Comparison of ENCODE assay signal across 9 cellular contexts in the genomic region with DNA sequence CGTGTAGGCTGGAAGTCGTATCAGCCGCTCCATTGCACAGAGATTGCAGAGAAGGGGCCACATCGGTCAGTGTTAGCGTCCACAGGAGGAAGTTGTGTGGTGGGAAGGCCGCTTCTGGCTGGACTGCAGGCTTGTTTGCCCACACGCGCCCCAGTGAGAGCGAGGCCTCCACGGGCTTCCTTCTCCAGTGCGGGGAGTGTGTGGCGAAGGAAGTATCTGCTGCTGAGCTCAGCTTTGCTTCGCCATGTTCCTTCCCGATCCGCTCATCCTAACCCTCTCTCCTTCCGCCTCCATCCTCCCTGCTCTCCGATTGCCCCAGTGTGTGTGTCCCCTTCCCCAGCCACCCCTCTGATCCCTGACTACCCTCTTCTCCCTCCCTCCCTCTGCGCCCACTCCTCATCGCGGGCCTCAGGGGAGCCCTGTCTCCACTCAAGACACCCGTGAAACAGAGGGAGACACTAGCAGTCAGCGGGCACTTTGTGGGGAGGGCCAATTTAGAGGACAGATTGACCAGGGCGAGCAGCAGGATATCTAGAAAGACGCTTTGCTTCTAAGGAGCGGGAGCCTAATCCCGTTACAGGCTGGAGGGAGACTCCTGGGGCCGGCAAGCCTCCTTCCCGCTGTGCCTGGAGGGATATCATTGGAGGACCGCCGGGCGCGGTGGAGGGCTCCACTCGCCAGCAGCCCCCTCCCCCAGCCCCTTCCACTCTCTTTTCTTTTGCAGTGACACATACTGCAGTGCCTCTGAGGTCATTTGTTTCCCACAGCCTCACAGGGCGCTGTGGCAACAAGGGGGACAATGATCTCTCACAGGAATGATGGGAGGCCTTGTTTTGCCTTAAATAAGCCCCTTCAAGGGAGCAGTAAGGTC.
DNase-seq lines count a peak whose midpoint lies in the region; ATAC-seq, FAIRE-seq and TF ChIP-seq lines count a peak whose summit lies in the region.
"Had no signal": no experiment of that assay in that cellular context is flagged by ENCODE, and none has a peak within 500 bp of the region (broad histone marks: within the 10 kb centered on the region; RNA-seq: fewer than 3 reads in every experiment).

No MANE protein-coding gene starts in this region.

- no peak for DNase-seq in Caco-2
- DNase-seq in astrocyte (ENCODE audit: low read depth): peak; percentile 81
- no peak for DNase-seq in iPS DF 6.9 (ENCODE audit: low read depth, low spot score)
- DNase-seq in posterior cingulate gyrus: peak in 6 of 10 donors; percentile 12 to 92 (median 40)
- DNase-seq in inferior parietal cortex (ENCODE audit: extremely low spot score): no peak
- no peak for DNase-seq in NCI-H187 (lab: John Stamatoyannopoulos, UW)

- peak overlapping the region; percentile 93 for H2AFZ ChIP-seq in astrocyte (ENCODE audit: low read depth, low read length)

- H3K4me3 ChIP-seq in Caco-2 (ENCODE audit: low read depth, low read length) (no peak overlapping the region), astrocyte (ENCODE audit: insufficient read depth, low read depth, low read length) (no peak overlapping the region), iPS DF 6.9 (ENCODE audit: low read length) (peak overlapping the region; percentile 26; the same call in 1 of the 2 replicates)

- H3K9me3 ChIP-seq in Caco-2: no peaks in the 10 kb centered on the region
- no peaks in the 10 kb centered on the region for H3K9me3 ChIP-seq in astrocyte (ENCODE audit: insufficient read depth, low read depth, low read length)
- no peaks in the 10 kb centered on the region for H3K9me3 ChIP-seq in iPS DF 6.9 (ENCODE audit: control insufficient read depth, insufficient read depth, low read length)

- no peak for FAIRE-seq in astrocyte (lab: Jason Lieb, UNC)

- peak overlapping the region; percentile 86 for H3K9ac ChIP-seq in astrocyte (ENCODE audit: low read length)

- BruUV-seq in Caco-2 (replicated peaks; lab: Mats Ljungman, UMichigan): no TSS peak

- H3K27ac ChIP-seq in astrocyte (ENCODE audit: low read depth, low read length) (peak overlapping the region; percentile 98), iPS DF 6.9 (ENCODE audit: low read length) (no peak overlapping the region)
- H3K27ac ChIP-seq: VCaP had no signal

- no peaks in the 10 kb centered on the region for H3K27me3 Mint-ChIP-seq in Caco-2 (ENCODE audit: insufficient read depth, unreplicated experiment)
- no peaks in the 10 kb centered on the region for H3K27me3 Mint-ChIP-seq in astrocyte (ENCODE audit: low read depth, unreplicated experiment)

- H3K27me3 ChIP-seq in Caco-2 (replicated peaks; ENCODE audit: control insufficient read depth, insufficient read depth, low read length): no peaks in the 10 kb centered on the region
- no peaks in the 10 kb centered on the region for H3K27me3 ChIP-seq in astrocyte (ENCODE audit: insufficient read depth, low read length)
- H3K27me3 ChIP-seq in iPS DF 6.9 (ENCODE audit: control insufficient read depth, insufficient read depth, low read length): no peaks in the 10 kb centered on the region

- H3K4me1 Mint-ChIP-seq in Caco-2 (ENCODE audit: low read depth, unreplicated experiment) (peaks cover 45% of the 10 kb centered on the region), astrocyte (ENCODE audit: low read depth, unreplicated experiment) (peaks cover 42% of the 10 kb centered on the region)

- H3K36me3 ChIP-seq in Caco-2 (ENCODE audit: control insufficient read depth, insufficient read depth, low read length) (no peaks in the 10 kb centered on the region), astrocyte (ENCODE audit: insufficient read depth, low read length) (no peaks in the 10 kb centered on the region), iPS DF 6.9 (ENCODE audit: control insufficient read depth, insufficient read depth, low read length) (no peaks in the 10 kb centered on the region)

- H3K9me3 Mint-ChIP-seq in Caco-2 (ENCODE audit: unreplicated experiment) (no peaks in the 10 kb centered on the region), astrocyte (ENCODE audit: unreplicated experiment) (peaks cover 3% of the 10 kb centered on the region)

- no peaks in the 10 kb centered on the region for H3K79me2 ChIP-seq in astrocyte (ENCODE audit: insufficient read depth, low read length)

- TF ChIP-seq CTCF in Caco-2 (IDR thresholded peaks at IDR 0.05; ENCODE audit: insufficient read depth in 1 of 2, low read depth in 1 of 2, low read length in 1 of 2, severe bottlenecking in 1 of 2, unreplicated experiment in 1 of 2) (no peak), astrocyte (IDR thresholded peaks at IDR 0.05; ENCODE audit: insufficient read depth, low read depth, low read length) (no peak)

- CTCF ChIA-PET in Caco-2 (lab: Charles Lee): interaction anchor here (0.6 kb wide), 1 partner anchor 429 kb away, joined by 4 read pairs; a partner anchor contains a TSS

- H3K4me1 ChIP-seq in Caco-2 (peaks cover 35% of the 10 kb centered on the region), astrocyte (ENCODE audit: insufficient read depth, low read length) (peaks cover 42% of the 10 kb centered on the region), iPS DF 6.9 (ENCODE audit: control insufficient read depth, insufficient read depth, low read length) (peaks cover 5% of the 10 kb centered on the region; the same call in 1 of the 2 replicates)

- no peak overlapping the region for H3K4me3 Mint-ChIP-seq in Caco-2 (ENCODE audit: unreplicated experiment)
- H3K4me3 Mint-ChIP-seq in astrocyte (ENCODE audit: unreplicated experiment): peak overlapping the region; percentile 27

- peak overlapping the region; percentile 80 for H3K4me2 ChIP-seq in astrocyte (ENCODE audit: low read length)

- no CpG with 5 or more reads among the region's 34 CpGs for WGBS in iPS DF 6.9 (ENCODE audit: insufficient coverage, insufficient read length)

- H4K20me1 ChIP-seq in astrocyte (ENCODE audit: insufficient read depth, low read length): no peaks in the 10 kb centered on the region

- intact Hi-C loops in Caco-2 (cut with micrococcal nuclease; ENCODE audit: unreplicated experiment): loop anchor here (5.0 kb wide), 2 partner anchors 57 to 117 kb away; no protein-coding TSS in a partner anchor
- intact Hi-C loops in posterior cingulate gyrus (cut with DNase I): no loop called here

- ATAC-seq in HG03039 (IDR thresholded peaks at IDR 0.05; ENCODE audit: unreplicated experiment): no peak
- no peak for ATAC-seq in HG03342 (IDR thresholded peaks at IDR 0.05; ENCODE audit: unreplicated experiment)

- peak overlapping the region; percentile 76 for H3K27ac Mint-ChIP-seq in Caco-2 (ENCODE audit: unreplicated experiment)
- peak overlapping the region; percentile 96 for H3K27ac Mint-ChIP-seq in astrocyte (ENCODE audit: unreplicated experiment)

- POLR2A ChIA-PET in Caco-2 (lab: Charles Lee): no interaction called here

- H3K36me3 Mint-ChIP-seq in Caco-2 (ENCODE audit: insufficient read depth, unreplicated experiment) (peaks cover 7% of the 10 kb centered on the region), astrocyte (ENCODE audit: low read depth, unreplicated experiment) (no peaks in the 10 kb centered on the region)

Comparison
In these comparisons a context has a peak if more than half of its experiments do, and no peak if none do; other contexts are left out.
1. DNase-seq: peak in astrocyte (single experiment) and posterior cingulate gyrus (6 of 10); none in Caco-2 (0 of 2), iPS DF 6.9 (single experiment), inferior parietal cortex (single experiment) and NCI-H187 (0 of 2).